ENCODE assay signal across 19 cellular contexts in the genomic region with DNA sequence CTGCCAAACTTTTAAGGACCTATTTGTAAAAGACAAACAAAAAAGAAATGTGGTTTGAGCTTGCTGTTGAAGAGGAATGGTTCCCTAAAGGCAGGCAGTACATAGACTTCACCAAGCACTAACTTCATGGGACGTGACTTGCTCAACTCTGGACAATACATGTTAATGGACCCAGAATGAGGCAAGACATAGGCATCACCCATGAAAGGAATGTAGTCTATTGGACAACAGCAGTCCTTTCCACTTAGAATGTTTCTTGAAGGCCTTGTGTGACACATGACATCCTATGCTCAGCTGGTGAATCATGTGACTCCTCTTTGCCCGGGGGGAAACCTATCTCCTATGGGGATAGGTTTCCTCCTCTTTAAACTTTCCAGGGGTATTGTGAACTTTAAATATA.
DNase-seq lines count a peak whose midpoint lies in the region; ATAC-seq and TF ChIP-seq lines count a peak whose summit lies in the region.
"Had no signal": no experiment of that assay in that cellular context is flagged by ENCODE, and none has a peak within 500 bp of the region (broad histone marks: within the 10 kb centered on the region; RNA-seq: fewer than 3 reads in every experiment).

No MANE protein-coding gene starts in this region.

- no peak overlapping the region for H2AFZ ChIP-seq in GM23248
- no peak overlapping the region for H2AFZ ChIP-seq in trophoblast cell (ENCODE audit: insufficient read depth, low read length, poor library complexity)
- H2AFZ ChIP-seq in smooth muscle cell (ENCODE audit: low read depth), result no peak overlapping the region
- H2AFZ ChIP-seq: GM23338 had no signal

- H3K4me3 Mint-ChIP-seq in activated naive CD8-positive, alpha-beta T cell treated with anti-CD3 and anti-CD28 coated beads for 36 hours, result no peak overlapping the region
- H3K4me3 Mint-ChIP-seq in natural killer cell treated with Interleukin-12 subunit alpha and Interleukin-12 subunit beta and Interleukin-15 and Interleukin-18, amount 100 ng/mL, for 72 hours, result no peak overlapping the region
- H3K4me3 Mint-ChIP-seq: B cell; CD4-positive, CD25-positive, alpha-beta regulatory T cell; CD8-positive, alpha-beta T cell; GM23338; H9 had no signal

- H3K27me3 ChIP-seq in GM23248 (replicated peaks; ENCODE audit: insufficient read depth) (no peaks in the 10 kb centered on the region), RWPE2 (ENCODE audit: insufficient read depth, poor library complexity, severe bottlenecking) (no peaks in the 10 kb centered on the region), trophoblast cell (ENCODE audit: insufficient read depth, low read length) (no peaks in the 10 kb centered on the region), smooth muscle cell (ENCODE audit: low read depth) (no peaks in the 10 kb centered on the region), heart right ventricle (no peaks in the 10 kb centered on the region)
- H3K27me3 ChIP-seq: BLaER1 had no signal

- no peak overlapping the region for H2AK5ac ChIP-seq in trophoblast cell (ENCODE audit: low read length)

- 0 out of 3 replicates have a peak, but pooled peaks have one; percentile 19 for ATAC-seq in RWPE2 (ENCODE audit: low read depth)
- ATAC-seq in natural killer cell treated with Interleukin-12 subunit alpha and Interleukin-12 subunit beta and Interleukin-15 and Interleukin-18, amount 100 ng/mL, for 72 hours, result no peak
- ATAC-seq in heart right ventricle, result no peak
- ATAC-seq: CD8-positive, alpha-beta T cell; GM23338; HCT116 had no signal

- H3K14ac ChIP-seq in trophoblast cell (ENCODE audit: low read length), result no peak overlapping the region

- no peaks in the 10 kb centered on the region for H3K9me2 ChIP-seq in GM23248 (ENCODE audit: insufficient read depth)

- no peaks in the 10 kb centered on the region for H3K4me1 Mint-ChIP-seq in activated naive CD8-positive, alpha-beta T cell treated with anti-CD3 and anti-CD28 coated beads for 36 hours
- no peaks in the 10 kb centered on the region for H3K4me1 Mint-ChIP-seq in natural killer cell treated with Interleukin-12 subunit alpha and Interleukin-12 subunit beta and Interleukin-15 and Interleukin-18, amount 100 ng/mL, for 72 hours (ENCODE audit: low read depth in 2 of 2)
- H3K4me1 Mint-ChIP-seq: B cell; CD4-positive, CD25-positive, alpha-beta regulatory T cell had no signal

- peaks cover 19% of the 10 kb centered on the region for H3K4me1 ChIP-seq in GM23248 (ENCODE audit: insufficient read depth)
- peaks cover 15% of the 10 kb centered on the region for H3K4me1 ChIP-seq in RWPE2 (ENCODE audit: insufficient read depth, poor library complexity, severe bottlenecking)
- H3K4me1 ChIP-seq in trophoblast cell (ENCODE audit: control insufficient read depth in 1 of 2, insufficient read depth in 2 of 2, low read length in 2 of 2), result no peaks in the 10 kb centered on the region
- peaks cover 3% of the 10 kb centered on the region for H3K4me1 ChIP-seq in smooth muscle cell (ENCODE audit: low read depth)
- peaks cover 0 to 22% (median 14%) of the 10 kb centered on the region in 9 donors for H3K4me1 ChIP-seq in heart right ventricle
- H3K4me1 ChIP-seq: BLaER1 had no signal

- peaks cover 72% of the 10 kb centered on the region for H3K79me2 ChIP-seq in GM23248 (ENCODE audit: insufficient read depth)
- no peaks in the 10 kb centered on the region for H3K79me2 ChIP-seq in trophoblast cell (ENCODE audit: control insufficient read depth, insufficient read depth, low read length, poor library complexity)
- no peaks in the 10 kb centered on the region for H3K79me2 ChIP-seq in smooth muscle cell (ENCODE audit: low read depth)

- H4K20me1 ChIP-seq in GM23248 (ENCODE audit: insufficient read depth) (no peaks in the 10 kb centered on the region), smooth muscle cell (ENCODE audit: low read depth) (no peaks in the 10 kb centered on the region)
- H4K20me1 ChIP-seq: BLaER1 had no signal

- H4K12ac ChIP-seq in trophoblast cell (ENCODE audit: low read depth, low read length), result no peak overlapping the region

- DNase-seq in GM23248 (peak; percentile 18), RWPE2 (ENCODE audit: low spot score) (no peak), epithelial cell of esophagus (ENCODE audit: low read depth) (peak; percentile 23), trophoblast cell (peak; percentile 64 to 84), smooth muscle cell (lab: John Stamatoyannopoulos, UW; ENCODE audit: unreplicated experiment) (no peak), heart right ventricle (no peak)
- DNase-seq in activated naive CD8-positive, alpha-beta T cell treated with anti-CD3 and anti-CD28 coated beads for 36 hours, result no peak
- DNase-seq in natural killer cell treated with Interleukin-12 subunit alpha and Interleukin-12 subunit beta and Interleukin-15 and Interleukin-18, amount 100 ng/mL, for 72 hours (ENCODE audit: low spot score), result no peak
- DNase-seq: Caco-2; CD4-positive, CD25-positive, alpha-beta regulatory T cell; CD8-positive, alpha-beta T cell; DMS153; DND-41; H9 had no signal

- no peak overlapping the region for H3K4ac ChIP-seq in trophoblast cell (ENCODE audit: low read depth, low read length)

- TF ChIP-seq CTCF in RWPE2 (IDR thresholded peaks at IDR 0.05; ENCODE audit: poor library complexity, severe bottlenecking) (no peak), epithelial cell of esophagus (IDR thresholded peaks at IDR 0.05; ENCODE audit: insufficient read depth, low read depth, low read length, missing control alignments) (no peak), smooth muscle cell (IDR thresholded peaks at IDR 0.05; ENCODE audit: borderline replicate concordance, insufficient read depth, poor library complexity, severe bottlenecking) (no peak), heart right ventricle (IDR thresholded peaks at IDR 0.05) (no peak)

- H3K79me1 ChIP-seq in trophoblast cell (ENCODE audit: low read length), result no peaks in the 10 kb centered on the region

- no peaks in the 10 kb centered on the region for H3K36me3 Mint-ChIP-seq in activated naive CD8-positive, alpha-beta T cell treated with anti-CD3 and anti-CD28 coated beads for 36 hours
- no peaks in the 10 kb centered on the region for H3K36me3 Mint-ChIP-seq in natural killer cell treated with Interleukin-12 subunit alpha and Interleukin-12 subunit beta and Interleukin-15 and Interleukin-18, amount 100 ng/mL, for 72 hours
- H3K36me3 Mint-ChIP-seq: CD4-positive, CD25-positive, alpha-beta regulatory T cell; CD8-positive, alpha-beta T cell had no signal

- no peak overlapping the region for H3K27ac Mint-ChIP-seq in activated naive CD8-positive, alpha-beta T cell treated with anti-CD3 and anti-CD28 coated beads for 36 hours
- H3K27ac Mint-ChIP-seq in natural killer cell treated with Interleukin-12 subunit alpha and Interleukin-12 subunit beta and Interleukin-15 and Interleukin-18, amount 100 ng/mL, for 72 hours, result no peak overlapping the region
- H3K27ac Mint-ChIP-seq: B cell; CD4-positive, CD25-positive, alpha-beta regulatory T cell; CD8-positive, alpha-beta T cell; GM23338; H9 had no signal

- H4K91ac ChIP-seq in trophoblast cell (ENCODE audit: low read depth, low read length), result no peak overlapping the region

- no peak overlapping the region for H4K8ac ChIP-seq in trophoblast cell (ENCODE audit: low read depth, low read length)

- H3K36me3 ChIP-seq in GM23248 (ENCODE audit: low read depth) (peaks cover 3% of the 10 kb centered on the region; the same call in 1 of the 2 replicates), RWPE2 (ENCODE audit: low read depth) (no peaks in the 10 kb centered on the region), trophoblast cell (ENCODE audit: control insufficient read depth in 1 of 2, insufficient read depth in 2 of 2, low read length in 2 of 2) (no peaks in the 10 kb centered on the region), smooth muscle cell (ENCODE audit: low read depth) (no peaks in the 10 kb centered on the region), heart right ventricle (no peaks in the 10 kb centered on the region)
- H3K36me3 ChIP-seq: BLaER1 had no signal

- WGBS in GM23248 (ENCODE audit: low coverage in 1 of 2, low lambda C conversion rate in 2 of 2, missing lambda C conversion rate in 2 of 2), 2 experiments, result 69 to 79% methylated on average over 2 of the region's 2 CpGs
- no CpG with 5 or more reads among the region's 2 CpGs for WGBS in trophoblast cell (ENCODE audit: extremely low coverage, insufficient coverage, insufficient read length)
- 91% methylated on average over 2 of the region's 2 CpGs for WGBS in smooth muscle cell (ENCODE audit: low lambda C conversion rate)
- 93% methylated on average over 2 of the region's 2 CpGs for WGBS in heart right ventricle, 2 donors

- H3K23ac ChIP-seq in trophoblast cell (ENCODE audit: low read length), result no peak overlapping the region

- intact Hi-C loops in heart right ventricle (cut with DNase I), result loop anchor here in 3 of 10 donors (10.0 kb wide), 2 partner anchors 72 to 148 kb away; no protein-coding TSS in a partner anchor

- H3K9me3 ChIP-seq in GM23248 (ENCODE audit: low read depth), result no peaks in the 10 kb centered on the region
- H3K9me3 ChIP-seq in RWPE2 (ENCODE audit: severe bottlenecking), result no peaks in the 10 kb centered on the region
- H3K9me3 ChIP-seq in trophoblast cell (ENCODE audit: insufficient read depth, low read depth, low read length), result no peaks in the 10 kb centered on the region
- no peaks in the 10 kb centered on the region for H3K9me3 ChIP-seq in smooth muscle cell (replicated peaks; ENCODE audit: low read depth)
- peaks cover 0 to 6% (median 0%) of the 10 kb centered on the region in 11 donors for H3K9me3 ChIP-seq in heart right ventricle
- H3K9me3 ChIP-seq: Caco-2 had no signal

- no peak overlapping the region for H3K18ac ChIP-seq in trophoblast cell (ENCODE audit: low read length)

- H3K27ac ChIP-seq in GM23248, result no peak overlapping the region
- H3K27ac ChIP-seq in RWPE2 (ENCODE audit: poor library complexity, severe bottlenecking), result no peak overlapping the region
- H3K27ac ChIP-seq in trophoblast cell (ENCODE audit: low read depth, low read length), result no peak overlapping the region
- no peak overlapping the region for H3K27ac ChIP-seq in smooth muscle cell (ENCODE audit: low read depth)
- H3K27ac ChIP-seq in heart right ventricle, result no peak overlapping the region
- H3K27ac ChIP-seq: BLaER1, C4-2B had no signal

- peaks cover 6% of the 10 kb centered on the region for H3K27me3 Mint-ChIP-seq in activated naive CD8-positive, alpha-beta T cell treated with anti-CD3 and anti-CD28 coated beads for 36 hours
- H3K27me3 Mint-ChIP-seq in natural killer cell treated with Interleukin-12 subunit alpha and Interleukin-12 subunit beta and Interleukin-15 and Interleukin-18, amount 100 ng/mL, for 72 hours, result peaks cover 3 to 15% of the 10 kb centered on the region in 2 donors
- H3K27me3 Mint-ChIP-seq: CD4-positive, CD25-positive, alpha-beta regulatory T cell had no signal

- H3F3A ChIP-seq in GM23248 (ENCODE audit: insufficient read depth) (peaks cover 17% of the 10 kb centered on the region; the same call in 1 of the 2 replicates), smooth muscle cell (ENCODE audit: low read depth) (no peaks in the 10 kb centered on the region)

- H2BK120ac ChIP-seq in trophoblast cell (ENCODE audit: insufficient read depth, low read length, poor library complexity), result no peak overlapping the region

- no peak overlapping the region for H2BK5ac ChIP-seq in trophoblast cell (ENCODE audit: low read depth, low read length, poor library complexity)

- H3K4me3 ChIP-seq in GM23248 (no peak overlapping the region), RWPE2 (ENCODE audit: severe bottlenecking) (no peak overlapping the region), epithelial cell of esophagus (ENCODE audit: low read length) (no peak overlapping the region), trophoblast cell (ENCODE audit: low read depth, low read length) (no peak overlapping the region), smooth muscle cell (no peak overlapping the region), heart right ventricle (no peak overlapping the region)
- H3K4me3 ChIP-seq: BLaER1, GM23338 had no signal

- in situ Hi-C loops in GM23248 (cut with MboI), result no loop called here

- no peak overlapping the region for H3K9ac ChIP-seq in GM23248
- no peak overlapping the region for H3K9ac ChIP-seq in trophoblast cell (ENCODE audit: low read length)
- H3K9ac ChIP-seq in smooth muscle cell (ENCODE audit: low read depth), result no peak overlapping the region
- H3K9ac ChIP-seq: BLaER1 had no signal

- H3K9me3 Mint-ChIP-seq in activated naive CD8-positive, alpha-beta T cell treated with anti-CD3 and anti-CD28 coated beads for 36 hours, result no peaks in the 10 kb centered on the region
- no peaks in the 10 kb centered on the region for H3K9me3 Mint-ChIP-seq in natural killer cell treated with Interleukin-12 subunit alpha and Interleukin-12 subunit beta and Interleukin-15 and Interleukin-18, amount 100 ng/mL, for 72 hours
- H3K9me3 Mint-ChIP-seq: CD8-positive, alpha-beta T cell had no signal

- H3K4me2 ChIP-seq in GM23248 (ENCODE audit: unreplicated experiment) (no peak overlapping the region), trophoblast cell (ENCODE audit: low read length) (no peak overlapping the region), smooth muscle cell (no peak overlapping the region)
- H3K4me2 ChIP-seq: BLaER1, GM23338 had no signal

- H2BK12ac ChIP-seq in trophoblast cell (ENCODE audit: low read length), result no peak overlapping the region

Comparison
In these comparisons a context has a peak if more than half of its experiments do, and no peak if none do; other contexts are left out.
1. DNase-seq: peak in GM23248 (single experiment), epithelial cell of esophagus (single experiment) and trophoblast cell (2 of 2); none in RWPE2 (single experiment), activated naive CD8-positive, alpha-beta T cell treated with anti-CD3 and anti-CD28 coated beads for 36 hours (single experiment), smooth muscle cell (single experiment), natural killer cell treated with Interleukin-12 subunit alpha and Interleukin-12 subunit beta and Interleukin-15 and Interleukin-18, amount 100 ng/mL, for 72 hours (single experiment) and heart right ventricle (0 of 2).